1 cellular context compared by ENCODE assay signal in genomic region chr7:44398506-44398905, GRCh38.
TF ChIP-seq lines count a peak whose summit lies in the region.

No MANE protein-coding gene starts in this region.

TF ChIP-seq in GM23338, 12 proteins besides CTCF, POLR2A, EP300 and RAD21 (continued from another document):
- TF ChIP-seq ETS1 (IDR thresholded peaks at IDR 0.05): no peak
- no peak for TF ChIP-seq POLR2AphosphoS5 (IDR thresholded peaks at IDR 0.05; ENCODE audit: low read depth)
- TF ChIP-seq REST (IDR thresholded peaks at IDR 0.05; ENCODE audit: unreplicated experiment): no peak
- TF ChIP-seq ZNF331 (CRISPR knock-in tag; IDR thresholded peaks at IDR 0.05; ENCODE audit: low read depth): no peak
- TF ChIP-seq CREB1 (CRISPR knock-in tag; IDR thresholded peaks at IDR 0.05; ENCODE audit: low read depth): no peak
- TF ChIP-seq JUNB (IDR thresholded peaks at IDR 0.05; ENCODE audit: unreplicated experiment): no peak
- no peak for TF ChIP-seq ZNF114 (CRISPR knock-in tag; IDR thresholded peaks at IDR 0.05)
- TF ChIP-seq EZH2phosphoT487 (IDR thresholded peaks at IDR 0.05; ENCODE audit: unreplicated experiment): no peak
- TF ChIP-seq EZH2 (IDR thresholded peaks at IDR 0.05; ENCODE audit: low read depth, unreplicated experiment): no peak
- no peak for TF ChIP-seq STAT1 (IDR thresholded peaks at IDR 0.05; ENCODE audit: unreplicated experiment)
